ENCODE assay signal across 28 cellular contexts in the genomic region with DNA sequence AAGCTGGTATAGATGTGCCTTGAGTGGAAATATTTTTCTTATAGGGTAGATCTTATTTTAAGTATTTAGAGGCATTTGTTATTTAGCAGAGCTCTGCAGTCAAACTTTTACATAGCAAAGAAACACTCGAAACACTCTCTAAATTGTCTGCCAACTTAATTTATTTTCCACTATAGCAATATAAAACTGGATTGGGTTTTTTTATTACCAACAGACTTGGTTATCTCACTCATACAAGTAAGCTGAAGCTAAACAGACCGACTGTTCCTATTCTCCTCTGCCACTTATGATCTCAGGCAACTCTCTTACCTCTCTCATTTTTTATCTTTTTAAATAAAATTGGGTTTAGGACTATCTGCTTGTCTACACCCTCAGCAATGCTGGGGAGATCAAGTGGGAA. TPM values are rescaled to one million over a fixed set of nuclear protein-coding genes. Genes with fewer than 3 reads are reported as not detected.
"Had no signal": no experiment of that assay in that cellular context is flagged by ENCODE, and none has a peak within 500 bp of the region (broad histone marks: within the 10 kb centered on the region; RNA-seq: fewer than 3 reads in every experiment).

No MANE protein-coding gene starts in this region.

- H3K36me3 Mint-ChIP-seq: activated CD4-positive, alpha-beta memory T cell treated with anti-CD3 and anti-CD28 coated beads for 36 hours; activated CD8-positive, alpha-beta memory T cell treated with anti-CD3 and anti-CD28 coated beads, Interleukin-2, amount 10 ng/mL, durations not matched to agents 7 days and 5 days; activated naive CD8-positive, alpha-beta T cell had no signal

- H3K27me3 ChIP-seq: brain microvascular endothelial cell, gastroesophageal sphincter had no signal

- H3K27ac Mint-ChIP-seq: activated CD4-positive, alpha-beta memory T cell treated with anti-CD3 and anti-CD28 coated beads for 36 hours; activated CD4-positive, alpha-beta T cell treated with anti-CD3 and anti-CD28 coated beads for 36 hours; activated CD4-positive, alpha-beta T cell treated with anti-CD3 and anti-CD28 coated beads, Interleukin-2, amount 10 ng/mL, durations not matched to agents 24 days and 14 days; activated CD8-positive, alpha-beta memory T cell treated with anti-CD3 and anti-CD28 coated beads, Interleukin-2, amount 10 ng/mL, durations not matched to agents 7 days and 5 days; activated CD8-positive, alpha-beta T cell treated with anti-CD3 and anti-CD28 coated beads, Interleukin-2, amount 10 ng/mL, durations not matched to agents 7 days and 5 days; activated naive CD8-positive, alpha-beta T cell; activated T-cell treated with anti-CD3 and anti-CD28 coated beads, Interleukin-2, amount 50 U/mL, for 24 hours; activated T-cell treated with anti-CD3 and anti-CD28 coated beads, Interleukin-2, amount 50 U/mL, for 72 hours had no signal

- ATAC-seq: activated CD4-positive, alpha-beta T cell treated with anti-CD3 and anti-CD28 coated beads for 36 hours; activated CD8-positive, alpha-beta memory T cell treated with anti-CD3 and anti-CD28 coated beads, Interleukin-2, amount 10 ng/mL, durations not matched to agents 7 days and 5 days; activated CD8-positive, alpha-beta T cell treated with anti-CD3 and anti-CD28 coated beads, Interleukin-2, amount 10 ng/mL, durations not matched to agents 7 days and 5 days; activated T-cell treated with anti-CD3 and anti-CD28 coated beads, Interleukin-2, amount 50 U/mL, for 72 hours; gastroesophageal sphincter had no signal

- H3K9me3 ChIP-seq: esophagus muscularis mucosa, gastroesophageal sphincter had no signal

- H3K27ac ChIP-seq: brain microvascular endothelial cell, esophagus muscularis mucosa, gastroesophageal sphincter had no signal

- H3K4me3 ChIP-seq: esophagus muscularis mucosa, gastroesophageal sphincter had no signal

- DNase-seq: activated CD4-positive, alpha-beta memory T cell treated with anti-CD3 and anti-CD28 coated beads for 36 hours; activated CD4-positive, alpha-beta T cell treated with anti-CD3 and anti-CD28 coated beads for 36 hours; activated CD4-positive, CD25-positive, alpha-beta regulatory T cell; activated CD4-positive, CD25-positive, alpha-beta regulatory T cell treated with anti-CD3 and anti-CD28 coated beads, Interleukin-2, amount 50 U/mL, for 72 hours; activated CD8-positive, alpha-beta memory T cell treated with anti-CD3 and anti-CD28 coated beads, Interleukin-2, amount 10 ng/mL, durations not matched to agents 7 days and 5 days; activated CD8-positive, alpha-beta memory T cell treated with anti-CD3 and anti-CD28 coated beads, Interleukin-2, amount 50 U/mL, for 4 hours; activated CD8-positive, alpha-beta T cell treated with anti-CD3 and anti-CD28 coated beads, Interleukin-2, amount 10 ng/mL, durations not matched to agents 7 days and 5 days; activated gamma-delta T cell; activated naive CD4-positive, alpha-beta T cell; activated naive CD4-positive, alpha-beta T cell treated with anti-CD3 and anti-CD28 coated beads, Interleukin-2, amount 50 U/mL, for 16 hours; activated T-cell treated with anti-CD3 and anti-CD28 coated beads, Interleukin-2, amount 50 U/mL, for 24 hours; activated T-cell treated with anti-CD3 and anti-CD28 coated beads, Interleukin-2, amount 50 U/mL, for 72 hours; amniotic stem cell; anterior cingulate cortex; brain microvascular endothelial cell; caudate nucleus; cortex of kidney; dermis blood vessel endothelial cell; effector CD8-positive, alpha-beta T cell; erythroblast; foreskin melanocyte; head of caudate nucleus; T-helper 2 cell had no signal

- H3K9me3 Mint-ChIP-seq: activated CD4-positive, alpha-beta memory T cell treated with anti-CD3 and anti-CD28 coated beads for 36 hours; activated CD4-positive, alpha-beta T cell treated with anti-CD3 and anti-CD28 coated beads, Interleukin-2, amount 10 ng/mL, durations not matched to agents 24 days and 14 days; activated T-cell treated with anti-CD3 and anti-CD28 coated beads, Interleukin-2, amount 50 U/mL, for 24 hours; activated T-cell treated with anti-CD3 and anti-CD28 coated beads, Interleukin-2, amount 50 U/mL, for 72 hours had no signal

- H3K36me3 ChIP-seq: brain microvascular endothelial cell, esophagus muscularis mucosa, gastroesophageal sphincter had no signal

- H3K4me3 Mint-ChIP-seq: activated CD4-positive, alpha-beta memory T cell treated with anti-CD3 and anti-CD28 coated beads for 36 hours; activated CD4-positive, alpha-beta T cell treated with anti-CD3 and anti-CD28 coated beads for 36 hours; activated CD4-positive, alpha-beta T cell treated with anti-CD3 and anti-CD28 coated beads, Interleukin-2, amount 10 ng/mL, durations not matched to agents 24 days and 14 days; activated CD8-positive, alpha-beta memory T cell treated with anti-CD3 and anti-CD28 coated beads, Interleukin-2, amount 10 ng/mL, durations not matched to agents 7 days and 5 days; activated CD8-positive, alpha-beta T cell treated with anti-CD3 and anti-CD28 coated beads, Interleukin-2, amount 10 ng/mL, durations not matched to agents 7 days and 5 days; activated naive CD8-positive, alpha-beta T cell; activated T-cell treated with anti-CD3 and anti-CD28 coated beads, Interleukin-2, amount 50 U/mL, for 24 hours; activated T-cell treated with anti-CD3 and anti-CD28 coated beads, Interleukin-2, amount 50 U/mL, for 72 hours had no signal

RNA-seq across cellular contexts. Expression of a gene that starts 4.6 kb away (rescaled TPM):
- total RNA-seq: chondrocyte had no signal
